ENCODE assay signal across 8 cellular contexts in the genomic region with DNA sequence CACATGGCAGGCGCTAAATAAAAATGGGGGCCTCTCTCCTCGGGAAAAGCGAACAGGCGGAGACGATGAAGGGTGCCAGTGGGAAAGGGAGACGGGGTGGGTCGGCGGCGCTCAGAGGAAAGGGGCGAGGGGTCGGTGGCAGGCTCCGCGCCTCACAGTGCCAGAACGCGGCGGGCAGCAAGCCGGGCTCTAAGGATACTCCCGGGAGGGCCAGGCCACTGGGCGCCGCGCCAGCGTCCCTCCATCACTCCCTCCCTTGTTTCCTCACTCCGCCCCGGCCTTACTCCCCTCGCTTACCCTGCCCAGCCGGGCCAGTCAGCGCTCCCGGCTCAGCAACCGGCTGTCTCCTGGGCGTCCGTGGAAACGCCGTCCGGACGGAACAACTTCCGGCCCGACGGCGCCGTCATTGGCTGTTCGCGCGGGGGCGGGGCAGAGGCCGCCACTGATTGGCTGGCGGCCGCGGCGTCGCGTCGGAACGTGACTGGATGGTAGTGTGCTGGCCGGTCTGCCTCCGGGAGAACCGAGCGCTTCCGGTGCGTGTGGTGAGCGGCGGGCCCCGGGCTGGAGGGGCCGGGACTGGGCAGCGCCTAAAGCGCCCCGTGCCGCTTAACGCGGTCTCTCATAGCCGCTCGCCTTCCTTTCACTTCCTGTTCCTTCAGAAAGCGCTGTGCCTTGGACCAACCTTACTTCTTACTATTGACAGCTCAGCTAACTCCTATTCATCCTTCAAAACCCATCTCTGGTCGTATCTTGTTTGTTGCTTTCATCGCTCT.
A peak's percentile ranks its signal among the peaks of the same experiment; 100 is the strongest.
DNase-seq lines count a peak whose midpoint lies in the region; ATAC-seq and TF ChIP-seq lines count a peak whose summit lies in the region.

Gene WDR25 (plus strand): TSS at position 523 of the 773 bp plus-strand sequence.

- peak; percentile 81 for DNase-seq in CMK (ENCODE audit: low read depth)
- peak; percentile 91 for DNase-seq in GM20000 (ENCODE audit: low spot score)
- DNase-seq in HS-5 (ENCODE audit: low read depth) = peak; percentile 61
- DNase-seq in NK-92 (lab: John Stamatoyannopoulos, UW; ENCODE audit: unreplicated experiment) = peak; percentile 78
- DNase-seq in activated CD8-positive, alpha-beta memory T cell treated with anti-CD3 and anti-CD28 coated beads for 1 hour (ENCODE audit: extremely low read depth in 1 of 2, low read depth in 1 of 2) = peak; percentile 73 to 89
- peak; percentile 89 for DNase-seq in effector CD4-positive, alpha-beta T cell
- peak; percentile 89 to 91 for DNase-seq in memory B cell (ENCODE audit: low spot score in 2 of 2)
- peak; percentile 85 for DNase-seq in stimulated activated CD8-positive, alpha-beta memory T cell treated with anti-CD3 and anti-CD28 coated beads, Interleukin-12 subunit alpha, Interleukin-12 subunit beta, amount 100 ng/mL, for 1 hour (ENCODE audit: low read depth)

- no peak for TF ChIP-seq CTCF in GM20000 (IDR thresholded peaks at IDR 0.05; ENCODE audit: extremely low read depth, missing control alignments)

- peaks cover 37% of the 10 kb centered on the region for H3K4me1 Mint-ChIP-seq in memory B cell

- no peaks in the 10 kb centered on the region for H3K27me3 Mint-ChIP-seq in memory B cell

- no peaks in the 10 kb centered on the region for H3K9me3 Mint-ChIP-seq in memory B cell

- peak within 1 kb of the TSS; percentile 91 for H3K4me3 Mint-ChIP-seq in memory B cell

- peak; percentile 83 for ATAC-seq in memory B cell (ENCODE audit: low read depth)

- H3K36me3 Mint-ChIP-seq in memory B cell = peaks cover 5% of the 10 kb centered on the region

- peak within 1 kb of the TSS; percentile 92 for H3K27ac Mint-ChIP-seq in memory B cell

Comparison
In these comparisons a context has a peak if more than half of its experiments do, and no peak if none do; other contexts are left out.
1. Peak in every context shown above with its lines: DNase-seq and ATAC-seq.